ENCODE assay signal across 1 cellular context in the genomic region with DNA sequence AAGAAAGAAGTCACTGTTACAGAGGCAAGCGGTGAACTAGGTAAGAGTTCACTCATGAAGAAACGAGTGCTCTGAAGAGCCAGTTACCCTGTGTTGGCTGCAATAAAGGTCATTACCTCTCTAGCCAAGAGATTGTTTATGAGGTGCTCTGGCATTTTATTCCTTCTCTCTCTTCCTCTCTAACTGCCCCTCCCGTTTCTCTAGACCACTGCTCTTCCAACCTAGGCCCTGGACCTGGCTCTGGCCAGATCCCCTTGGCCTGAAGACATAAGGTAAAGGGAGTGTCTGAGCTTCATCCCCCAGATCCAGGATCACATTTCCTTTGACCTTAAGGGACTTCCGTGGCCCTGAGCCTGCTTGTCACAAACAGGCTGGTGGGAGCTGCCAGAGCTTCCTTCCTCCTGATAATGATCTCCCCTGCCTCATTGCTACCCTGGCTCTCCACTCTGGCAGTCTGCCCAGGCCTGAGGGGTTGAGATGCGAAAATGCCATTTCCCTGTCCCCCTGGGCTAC.
TF ChIP-seq lines count a peak whose summit lies in the region.

No MANE protein-coding gene starts in this region.

TF ChIP-seq in SK-N-SH, 30 proteins besides CTCF, POLR2A, EP300 and RAD21 (continued from another document):
- peak; percentile 68; the same call in 1 of the 2 replicates for TF ChIP-seq NFIC (IDR thresholded peaks at IDR 0.05; ENCODE audit: borderline replicate concordance)
- no peak for TF ChIP-seq JUND (IDR thresholded peaks at IDR 0.05)
- TF ChIP-seq SIN3A (IDR thresholded peaks at IDR 0.05; ENCODE audit: borderline replicate concordance, low read depth, low read length), result no peak
